10 cellular contexts compared by ENCODE assay signal in the genomic region with DNA sequence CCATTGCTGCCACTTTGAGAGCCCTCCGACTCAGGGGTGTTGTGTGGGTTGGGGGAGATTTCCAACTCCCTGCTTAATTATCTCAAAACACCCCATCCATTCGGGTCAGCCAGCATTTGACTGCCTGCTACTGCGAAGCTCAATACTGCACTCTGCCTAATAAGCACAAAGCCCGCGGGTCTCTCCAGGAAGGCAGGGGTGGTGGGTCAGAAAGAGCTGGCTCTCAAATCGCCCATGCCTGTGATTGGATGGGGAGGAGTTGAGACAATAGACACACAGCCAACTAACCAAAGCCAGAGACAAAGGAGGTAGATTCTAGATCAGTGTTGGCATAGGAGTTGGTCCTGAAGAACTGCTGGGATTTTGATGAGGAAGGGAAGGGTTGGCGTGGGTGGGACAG. TPM values are rescaled to one million over a fixed set of nuclear protein-coding genes. Genes with fewer than 3 reads are reported as not detected.
DNase-seq lines count a peak whose midpoint lies in the region; ATAC-seq, FAIRE-seq and TF ChIP-seq lines count a peak whose summit lies in the region.
"Had no signal": no experiment of that assay in that cellular context is flagged by ENCODE, and none has a peak within 500 bp of the region (broad histone marks: within the 10 kb centered on the region; RNA-seq: fewer than 3 reads in every experiment).

No MANE protein-coding gene starts in this region.

- CTCF ChIA-PET in activated CD4-positive, alpha-beta T cell treated with anti-CD3 and anti-CD28 coated beads, Interleukin-2, amount 10 ng/mL, durations not matched to agents 7 days and 5 days (lab: Charles Lee) = no interaction called here

- no peak for TF ChIP-seq CTCF in brain (conservative IDR thresholded peaks at IDR 0.05)
- TF ChIP-seq CTCF in lower lobe of right lung (IDR thresholded peaks at IDR 0.05) = no peak
- TF ChIP-seq CTCF in tibial artery (IDR thresholded peaks at IDR 0.05) = no peak

- H3K27me3 Mint-ChIP-seq in activated CD4-positive, alpha-beta T cell treated with anti-CD3 and anti-CD28 coated beads, Interleukin-2, amount 10 ng/mL, durations not matched to agents 7 days and 5 days = peaks cover 5% of the 10 kb centered on the region
- peaks cover 18% of the 10 kb centered on the region for H3K27me3 Mint-ChIP-seq in brain

- H3K36me3 ChIP-seq in lower lobe of right lung = no peaks in the 10 kb centered on the region
- no peaks in the 10 kb centered on the region for H3K36me3 ChIP-seq in tibial artery

- DNase-seq in activated CD4-positive, alpha-beta T cell treated with anti-CD3 and anti-CD28 coated beads, Interleukin-2, amount 10 ng/mL, durations not matched to agents 7 days and 5 days = no peak
- no peak for DNase-seq in activated CD4-positive, alpha-beta T cell treated with anti-CD3 and anti-CD28 coated beads, Interleukin-2, amount 50 U/mL, for 1 hour
- DNase-seq in lower lobe of right lung = no peak
- no peak for DNase-seq in tibial artery
- DNase-seq in erythroblast (lab: John Stamatoyannopoulos, UW) = no peak
- no peak for DNase-seq in H54 (ENCODE audit: insufficient read length, low spot score)
- DNase-seq: midbrain, SHP77 treated with DMSO at 0.1 percent for 48 hours had no signal

- FAIRE-seq in H54 (lab: Jason Lieb, UNC) = no peak

- POLR2A ChIA-PET in activated CD4-positive, alpha-beta T cell treated with anti-CD3 and anti-CD28 coated beads, Interleukin-2, amount 10 ng/mL, durations not matched to agents 7 days and 5 days (lab: Charles Lee) = no interaction called here

- H3K4me3 ChIP-seq in lower lobe of right lung = no peak overlapping the region
- no peak overlapping the region for H3K4me3 ChIP-seq in tibial artery

- TF ChIP-seq POLR2A in erythroblast (IDR thresholded peaks at IDR 0.05; ENCODE audit: low read length) = no peak
- TF ChIP-seq POLR2A in H54 (IDR thresholded peaks at IDR 0.05; ENCODE audit: low read depth, low read length) = no peak

- H3K27ac ChIP-seq in lower lobe of right lung (peak overlapping the region; percentile 86), tibial artery (peak overlapping the region; percentile 70 to 86)

- no peak overlapping the region for H3K4me3 Mint-ChIP-seq in activated CD4-positive, alpha-beta T cell treated with anti-CD3 and anti-CD28 coated beads, Interleukin-2, amount 10 ng/mL, durations not matched to agents 7 days and 5 days
- H3K4me3 Mint-ChIP-seq in brain = peak overlapping the region in 2 of 5 experiments; percentile 37 to 52

- H3K4me1 Mint-ChIP-seq in activated CD4-positive, alpha-beta T cell treated with anti-CD3 and anti-CD28 coated beads, Interleukin-2, amount 10 ng/mL, durations not matched to agents 7 days and 5 days = peaks cover 53% of the 10 kb centered on the region
- peaks cover 28% of the 10 kb centered on the region for H3K4me1 Mint-ChIP-seq in brain

- intact Hi-C loops in lower lobe of right lung (cut with DNase I) = no loop called here
- intact Hi-C loops in tibial artery (cut with DNase I; ENCODE audit: low total_unique reads) = no loop called here

- no peaks in the 10 kb centered on the region for H3K9me3 ChIP-seq in lower lobe of right lung
- no peaks in the 10 kb centered on the region for H3K9me3 ChIP-seq in tibial artery

- ATAC-seq in lower lobe of right lung (no peak), esophagus mucosa (no peak)

- H3K4me1 ChIP-seq in lower lobe of right lung (peaks cover 57% of the 10 kb centered on the region), tibial artery (peaks cover 0 to 53% (median 37%) of the 10 kb centered on the region in 4 donors)

- no peaks in the 10 kb centered on the region for H3K9me3 Mint-ChIP-seq in activated CD4-positive, alpha-beta T cell treated with anti-CD3 and anti-CD28 coated beads, Interleukin-2, amount 10 ng/mL, durations not matched to agents 7 days and 5 days
- H3K9me3 Mint-ChIP-seq in brain = peaks cover 0 to 3% (median 0%) of the 10 kb centered on the region in 5 experiments

- H3K36me3 Mint-ChIP-seq in activated CD4-positive, alpha-beta T cell treated with anti-CD3 and anti-CD28 coated beads, Interleukin-2, amount 10 ng/mL, durations not matched to agents 7 days and 5 days (ENCODE audit: low read depth) = peaks cover 27% of the 10 kb centered on the region
- no peaks in the 10 kb centered on the region for H3K36me3 Mint-ChIP-seq in brain

- H3K27me3 ChIP-seq in lower lobe of right lung (ENCODE audit: low read depth) (no peaks in the 10 kb centered on the region), tibial artery (no peaks in the 10 kb centered on the region)

- peak overlapping the region; percentile 81 for H3K27ac Mint-ChIP-seq in activated CD4-positive, alpha-beta T cell treated with anti-CD3 and anti-CD28 coated beads, Interleukin-2, amount 10 ng/mL, durations not matched to agents 7 days and 5 days
- peak overlapping the region; percentile 18 to 98 (median 79) for H3K27ac Mint-ChIP-seq in brain

RNA-seq across cellular contexts. Expression of a gene that starts 2.3 kb away (rescaled TPM):
- 100 to 1,000 TPM; 446 to 497 TPM for total RNA-seq in activated CD4-positive, alpha-beta T cell treated with anti-CD3 and anti-CD28 coated beads, Interleukin-2, amount 10 ng/mL, durations not matched to agents 7 days and 5 days
- 1.8 TPM for polyA plus RNA-seq in brain (ENCODE audit: insufficient read depth, low read depth, low replicate concordance)
- total RNA-seq in lower lobe of right lung (129 TPM), esophagus mucosa (13.0 TPM)

RNA-seq across cellular contexts. Expression of a gene that starts 22.4 kb away (rescaled TPM):
- total RNA-seq in activated CD4-positive, alpha-beta T cell treated with anti-CD3 and anti-CD28 coated beads, Interleukin-2, amount 10 ng/mL, durations not matched to agents 7 days and 5 days = 1 to 10 TPM; 7.8 to 8.9 TPM
- polyA plus RNA-seq in brain (ENCODE audit: insufficient read depth, low read depth, low replicate concordance) = not detected
- total RNA-seq in lower lobe of right lung (not detected), esophagus mucosa (0.68 TPM)

RNA-seq across cellular contexts. Expression of a gene that starts 40.4 kb away (rescaled TPM):
- not detected for total RNA-seq in activated CD4-positive, alpha-beta T cell treated with anti-CD3 and anti-CD28 coated beads, Interleukin-2, amount 10 ng/mL, durations not matched to agents 7 days and 5 days
- polyA plus RNA-seq in brain (ENCODE audit: insufficient read depth, low read depth, low replicate concordance) = 2.7 TPM
- total RNA-seq in lower lobe of right lung (not detected), esophagus mucosa (3.5 TPM)
